Comparison of ENCODE assay signal across 8 cellular contexts in the genomic region with DNA sequence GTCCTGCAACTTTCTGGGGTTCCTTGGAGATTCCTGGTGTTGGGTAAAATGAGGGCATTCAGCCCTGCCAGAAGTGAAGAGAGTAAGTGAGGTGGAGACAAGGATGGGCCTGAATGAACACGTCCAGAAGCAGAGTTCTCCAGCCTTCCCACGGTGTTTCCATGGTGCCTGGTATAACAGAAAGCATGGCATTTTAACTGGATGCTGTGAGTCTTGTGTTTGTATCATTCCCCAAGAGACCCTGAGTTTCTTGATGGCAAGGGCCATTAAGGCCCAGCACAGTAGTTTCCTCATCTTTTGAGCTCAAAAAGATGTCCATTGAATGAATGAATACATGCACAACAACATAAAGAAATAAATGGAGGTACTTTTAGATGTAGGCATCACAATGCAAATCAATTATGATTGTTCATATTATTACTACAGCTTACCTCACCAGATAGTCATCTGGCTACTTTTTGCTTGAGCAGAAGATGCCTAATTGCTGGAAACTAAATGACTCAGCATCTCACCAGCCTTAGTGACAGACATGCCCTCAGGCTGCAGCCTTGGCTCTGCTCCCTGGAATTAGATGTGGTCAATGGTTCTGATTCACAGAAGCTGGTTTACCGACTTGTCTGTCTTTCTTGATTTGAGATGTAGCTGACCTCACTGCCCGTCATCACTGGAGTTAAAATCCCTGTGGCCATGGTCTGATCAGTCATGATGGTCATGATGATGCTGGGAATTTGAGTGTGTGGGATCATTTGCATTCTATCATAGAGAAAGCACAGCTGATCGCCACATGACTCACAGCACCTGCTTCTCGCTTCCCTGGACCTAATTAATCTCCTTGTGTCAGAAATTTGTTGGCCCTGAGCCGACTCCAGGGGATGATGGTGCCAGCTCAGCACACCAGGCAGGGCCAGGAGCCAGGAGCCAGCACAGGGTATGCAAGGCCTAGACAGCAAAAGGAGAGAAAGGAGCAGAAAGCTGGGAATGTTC.
DNase-seq lines count a peak whose midpoint lies in the region; ATAC-seq and TF ChIP-seq lines count a peak whose summit lies in the region.

No MANE protein-coding gene starts in this region.

- no peaks in the 10 kb centered on the region for H3K27me3 Mint-ChIP-seq in Calu3 (ENCODE audit: unreplicated experiment)

- H3K4me3 ChIP-seq in osteoblast (ENCODE audit: insufficient read depth, low read length) = no peak overlapping the region

- no peaks in the 10 kb centered on the region for H3K36me3 Mint-ChIP-seq in Calu3 (ENCODE audit: insufficient read depth, unreplicated experiment)

- no peaks in the 10 kb centered on the region for H3K4me1 Mint-ChIP-seq in Calu3 (ENCODE audit: low read depth, unreplicated experiment)

- no peaks in the 10 kb centered on the region for H3K36me3 ChIP-seq in osteoblast (ENCODE audit: insufficient read depth, low read length)

- H3K4me3 Mint-ChIP-seq in Calu3 (ENCODE audit: low read depth, unreplicated experiment) = no peak overlapping the region

- H4K20me1 ChIP-seq in osteoblast (ENCODE audit: insufficient read depth, low read length) = no peaks in the 10 kb centered on the region

- H3K9me3 Mint-ChIP-seq in Calu3 (ENCODE audit: low read depth, unreplicated experiment) = peaks cover 7% of the 10 kb centered on the region

- H3K4me1 ChIP-seq in osteoblast (ENCODE audit: insufficient read depth, low read length) = peaks cover 19% of the 10 kb centered on the region

- CTCF ChIA-PET in Calu3 (lab: Charles Lee) = interaction anchor here (0.6 kb wide), 1 partner anchor 893 kb away, joined by 3 read pairs; no protein-coding TSS in a partner anchor

- intact Hi-C loops in Calu3 (cut with micrococcal nuclease; ENCODE audit: unreplicated experiment) = no loop called here

- ATAC-seq in GM19328 (IDR thresholded peaks at IDR 0.05; ENCODE audit: unreplicated experiment) (peak; percentile 59), HG03432 (IDR thresholded peaks at IDR 0.05; ENCODE audit: unreplicated experiment) (peak; percentile 93), GM19397 (IDR thresholded peaks at IDR 0.05; ENCODE audit: unreplicated experiment) (no peak)

- H3K4me2 ChIP-seq in osteoblast (ENCODE audit: insufficient read depth, low read length) = peak overlapping the region; percentile 7

- no peak overlapping the region for H2AFZ ChIP-seq in osteoblast (ENCODE audit: low read length)

- DNase-seq in COLO668 (lab: John Stamatoyannopoulos, UW; ENCODE audit: unreplicated experiment) (peak; percentile 74), amniotic epithelial cell (ENCODE audit: low read depth) (peak; percentile 93), osteoblast (ENCODE audit: insufficient read length, low spot score, missing footprints) (peak; percentile 90), Calu3 (no peak)
- no peak for DNase-seq in activated CD4-positive, CD25-positive, alpha-beta regulatory T cell (lab: John Stamatoyannopoulos, UW)

- H3K27me3 ChIP-seq in osteoblast (ENCODE audit: insufficient read depth, low read length) = no peaks in the 10 kb centered on the region

- no peaks in the 10 kb centered on the region for H3K79me2 ChIP-seq in osteoblast (ENCODE audit: insufficient read depth, low read length)

- peak overlapping the region; percentile 89 for H3K27ac ChIP-seq in osteoblast (ENCODE audit: low read depth, low read length)

- no peaks in the 10 kb centered on the region for H3K9me3 ChIP-seq in osteoblast (ENCODE audit: low read depth, low read length)

- TF ChIP-seq CTCF in osteoblast (IDR thresholded peaks at IDR 0.05; ENCODE audit: extremely low read depth, low read depth, low read length) (no peak), Calu3 (IDR thresholded peaks at IDR 0.05; ENCODE audit: unreplicated experiment) (no peak)

- no TSS peak for BruUV-seq in Calu3 (replicated peaks; lab: Mats Ljungman, UMichigan)

- H3K27ac Mint-ChIP-seq in Calu3 (ENCODE audit: unreplicated experiment) = no peak overlapping the region

Comparison
In these comparisons a context has a peak if more than half of its experiments do, and no peak if none do; other contexts are left out.
1. DNase-seq: peak in COLO668 (single experiment), amniotic epithelial cell (single experiment) and osteoblast (single experiment); none in activated CD4-positive, CD25-positive, alpha-beta regulatory T cell (0 of 4) and Calu3 (single experiment).